ENCODE assay signal across 1 cellular context in genomic region chr1:236677641-236678235, GRCh38.
TF ChIP-seq lines count a peak whose summit lies in the region.

No MANE protein-coding gene starts in this region.

TF ChIP-seq in SK-N-SH treated with all-trans-retinoic acid at 6 μM for 48 hours, 23 proteins besides CTCF, POLR2A, EP300 and RAD21 (continued from another document):
- no peak for TF ChIP-seq ZNF565 (CRISPR knock-in tag; conservative IDR thresholded peaks at IDR 0.05; ENCODE audit: low read depth)
